1 cellular context compared by ENCODE assay signal in genomic region chr1:25895365-25895990, GRCh38.
TF ChIP-seq lines count a peak whose summit lies in the region.

No MANE protein-coding gene starts in this region.

TF ChIP-seq in HepG2, 621 proteins besides CTCF, POLR2A, EP300 and RAD21 (continued from another document and continues in another):
- TF ChIP-seq PRDM4 (CRISPR knock-in tag; IDR thresholded peaks at IDR 0.05; ENCODE audit: borderline replicate concordance) (no peak), ZMYM2 (CRISPR knock-in tag; IDR thresholded peaks at IDR 0.05) (no peak), ZNF207 (IDR thresholded peaks at IDR 0.05; ENCODE audit: borderline replicate concordance) (no peak), KDM3A (CRISPR knock-in tag; IDR thresholded peaks at IDR 0.05; ENCODE audit: low read depth) (no peak), MIXL1 (CRISPR knock-in tag; IDR thresholded peaks at IDR 0.05) (no peak), KLF11 (CRISPR knock-in tag; IDR thresholded peaks at IDR 0.05) (peak; percentile 32; the same call in 1 of the 2 replicates), ZNF770 (CRISPR knock-in tag; IDR thresholded peaks at IDR 0.05) (no peak), NR1H2 (CRISPR knock-in tag; IDR thresholded peaks at IDR 0.05; ENCODE audit: borderline replicate concordance, low read depth) (no peak), ATF6 (CRISPR knock-in tag; conservative IDR thresholded peaks at IDR 0.05) (no peak), ZBTB49 (CRISPR knock-in tag; IDR thresholded peaks at IDR 0.05; ENCODE audit: borderline replicate concordance) (no peak), SMARCC2 (IDR thresholded peaks at IDR 0.05) (no peak), ZFYVE20 (CRISPR knock-in tag; IDR thresholded peaks at IDR 0.05; ENCODE audit: borderline replicate concordance, low read depth) (no peak), ARID3A (IDR thresholded peaks at IDR 0.05; ENCODE audit: low read depth, low read length) (no peak), THYN1 (CRISPR knock-in tag; IDR thresholded peaks at IDR 0.05; ENCODE audit: borderline replicate concordance, low read depth) (no peak), NFRKB (IDR thresholded peaks at IDR 0.05) (no peak), ZBTB7A (CRISPR knock-in tag; IDR thresholded peaks at IDR 0.05) (no peak), ZBTB39 (CRISPR knock-in tag; IDR thresholded peaks at IDR 0.05) (no peak), ATRX (CRISPR knock-in tag; IDR thresholded peaks at IDR 0.05; ENCODE audit: borderline replicate concordance) (no peak), ZNF737 (CRISPR knock-in tag; IDR thresholded peaks at IDR 0.05; ENCODE audit: borderline replicate concordance) (no peak), ETV5 (CRISPR knock-in tag; IDR thresholded peaks at IDR 0.05; ENCODE audit: borderline replicate concordance) (no peak), ZFP82 (CRISPR knock-in tag; IDR thresholded peaks at IDR 0.05; ENCODE audit: borderline replicate concordance) (no peak), ZNF460 (CRISPR knock-in tag; IDR thresholded peaks at IDR 0.05; ENCODE audit: borderline replicate concordance) (no peak), BCL6 (CRISPR knock-in tag; IDR thresholded peaks at IDR 0.05) (no peak), ZFP1 (CRISPR knock-in tag; IDR thresholded peaks at IDR 0.05) (no peak), SOX5 (CRISPR knock-in tag; IDR thresholded peaks at IDR 0.05; ENCODE audit: borderline replicate concordance) (peak; percentile 43; the same call in 1 of the 2 replicates), ZNF7 (CRISPR knock-in tag; IDR thresholded peaks at IDR 0.05) (no peak), NFE2L1 (CRISPR knock-in tag; IDR thresholded peaks at IDR 0.05; ENCODE audit: borderline replicate concordance) (no peak), SIN3B (IDR thresholded peaks at IDR 0.05; ENCODE audit: low read length) (no peak), NAIF1 (CRISPR knock-in tag; IDR thresholded peaks at IDR 0.05; ENCODE audit: borderline replicate concordance) (no peak), HDAC6 (IDR thresholded peaks at IDR 0.05; ENCODE audit: low read depth, low read length) (no peak), KMT2A (CRISPR knock-in tag; IDR thresholded peaks at IDR 0.05) (no peak), SRSF1 (optimal IDR thresholded peaks at IDR 0.05; ENCODE audit: low read depth, low read length) (no peak), ZNF33B (CRISPR knock-in tag; IDR thresholded peaks at IDR 0.05) (no peak), XBP1 (CRISPR knock-in tag; IDR thresholded peaks at IDR 0.05) (no peak), ZNF878 (CRISPR knock-in tag; IDR thresholded peaks at IDR 0.05) (no peak), ZNF747 (CRISPR knock-in tag; IDR thresholded peaks at IDR 0.05; ENCODE audit: borderline replicate concordance) (no peak), ZKSCAN8 (CRISPR knock-in tag; IDR thresholded peaks at IDR 0.05; ENCODE audit: borderline replicate concordance) (no peak; the same call in 1 of the 2 replicates), KLF12 (CRISPR knock-in tag; IDR thresholded peaks at IDR 0.05; ENCODE audit: borderline replicate concordance) (peak; percentile 79; the same call in 1 of the 2 replicates), CHD4 (IDR thresholded peaks at IDR 0.05; ENCODE audit: borderline replicate concordance, low read length) (no peak), ZNF660 (CRISPR knock-in tag; IDR thresholded peaks at IDR 0.05; ENCODE audit: borderline replicate concordance, low read depth) (no peak), ZMAT3 (CRISPR knock-in tag; conservative IDR thresholded peaks at IDR 0.05) (no peak), ZNF772 (CRISPR knock-in tag; IDR thresholded peaks at IDR 0.05) (no peak), ZNF589 (CRISPR knock-in tag; conservative IDR thresholded peaks at IDR 0.05) (no peak), SP140L (CRISPR knock-in tag; IDR thresholded peaks at IDR 0.05; ENCODE audit: borderline replicate concordance) (0 out of 2 replicates have a peak, but pooled peaks have one; percentile 34), U2AF2 (IDR thresholded peaks at IDR 0.05; ENCODE audit: low read depth, low read length) (no peak), MED13 (CRISPR knock-in tag; IDR thresholded peaks at IDR 0.05) (no peak), ZHX2 (IDR thresholded peaks at IDR 0.05; ENCODE audit: low read depth) (no peak), ZHX2 (CRISPR knock-in tag; IDR thresholded peaks at IDR 0.05; ENCODE audit: borderline replicate concordance) (no peak), NR0B2 (CRISPR knock-in tag; IDR thresholded peaks at IDR 0.05) (no peak), ZNF431 (CRISPR knock-in tag; IDR thresholded peaks at IDR 0.05; ENCODE audit: borderline replicate concordance, low read depth) (no peak)
